20 cellular contexts compared by ENCODE assay signal in the genomic region with DNA sequence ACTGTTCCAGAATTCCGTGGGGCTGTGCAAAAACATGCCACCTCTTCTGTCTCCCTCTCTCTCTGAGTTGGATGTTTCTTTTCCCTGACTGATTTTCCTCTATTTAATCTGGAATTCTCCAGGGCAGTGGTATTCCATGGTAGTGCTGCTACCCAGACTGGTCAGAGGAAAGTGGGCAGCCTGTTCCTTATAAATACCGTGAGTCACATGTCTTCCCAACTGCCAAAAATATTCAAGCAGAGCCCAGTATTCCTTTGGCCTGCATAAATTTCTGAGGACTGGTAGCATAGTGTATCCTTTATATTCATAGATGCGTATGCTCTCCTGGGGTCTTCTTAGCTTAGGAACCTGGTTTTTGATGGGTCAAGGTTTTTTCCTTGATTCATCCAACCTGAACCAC. TPM values are rescaled to one million over a fixed set of nuclear protein-coding genes. Genes with fewer than 3 reads are reported as not detected.
DNase-seq lines count a peak whose midpoint lies in the region; ATAC-seq and TF ChIP-seq lines count a peak whose summit lies in the region.
"Had no signal": no experiment of that assay in that cellular context is flagged by ENCODE, and none has a peak within 500 bp of the region (broad histone marks: within the 10 kb centered on the region; RNA-seq: fewer than 3 reads in every experiment).

No MANE protein-coding gene starts in this region.

- ATAC-seq in Right ventricle myocardium superior (ENCODE audit: poor library complexity): peak; percentile 45
- ATAC-seq: HepG2 had no signal

- H3K4me1 Mint-ChIP-seq in osteocyte (ENCODE audit: unreplicated experiment) (peaks cover 31% of the 10 kb centered on the region), glutamatergic neuron (ENCODE audit: low read depth, unreplicated experiment) (peaks cover 10% of the 10 kb centered on the region)
- H3K4me1 Mint-ChIP-seq: CD4-positive, CD25-positive, alpha-beta regulatory T cell had no signal

- TF ChIP-seq CTCF in osteocyte (IDR thresholded peaks at IDR 0.05) (no peak), glutamatergic neuron (IDR thresholded peaks at IDR 0.05; ENCODE audit: partially characterized antibody, unreplicated experiment) (no peak)

- no peak overlapping the region for H3K4me3 Mint-ChIP-seq in osteocyte (ENCODE audit: unreplicated experiment)
- no peak overlapping the region for H3K4me3 Mint-ChIP-seq in glutamatergic neuron (ENCODE audit: unreplicated experiment)
- H3K4me3 Mint-ChIP-seq: CD4-positive, CD25-positive, alpha-beta regulatory T cell had no signal

- DNase-seq in Right ventricle myocardium superior: no peak
- DNase-seq in cardiac septum (ENCODE audit: low spot score): no peak
- peak; percentile 44 for DNase-seq in cerebellar cortex (ENCODE audit: low spot score)
- DNase-seq in osteocyte (ENCODE audit: extremely low spot score, unreplicated experiment): no peak
- DNase-seq in T-helper 9 cell: no peak
- no peak for DNase-seq in iPS-NIHi11 (ENCODE audit: low spot score)
- no peak for DNase-seq in glutamatergic neuron
- no peak for DNase-seq in NCI-H187 (lab: John Stamatoyannopoulos, UW)
- DNase-seq: BE2C; CD4-positive, CD25-positive, alpha-beta regulatory T cell; H7; Karpas-422; NCI-H1092 treated with DMSO at 0.1 percent for 48 hours; NCI-H1436; NCI-H1930; NCI-H2107; NCI-H524 treated with DMSO at 0.1 percent for 48 hours; NCI-H774; SJCRH30 had no signal

- no peaks in the 10 kb centered on the region for H3K27me3 Mint-ChIP-seq in osteocyte (ENCODE audit: unreplicated experiment)
- H3K27me3 Mint-ChIP-seq in glutamatergic neuron (ENCODE audit: unreplicated experiment): peaks cover 5% of the 10 kb centered on the region

- H3K9me3 Mint-ChIP-seq in osteocyte (ENCODE audit: unreplicated experiment): no peaks in the 10 kb centered on the region
- H3K9me3 Mint-ChIP-seq in glutamatergic neuron (ENCODE audit: unreplicated experiment): peaks cover 1% of the 10 kb centered on the region

- peak overlapping the region; percentile 46 for H3K27ac Mint-ChIP-seq in osteocyte (ENCODE audit: unreplicated experiment)
- H3K27ac Mint-ChIP-seq in glutamatergic neuron (ENCODE audit: unreplicated experiment): no peak overlapping the region
- H3K27ac Mint-ChIP-seq: CD4-positive, CD25-positive, alpha-beta regulatory T cell had no signal

- intact Hi-C loops in Right ventricle myocardium superior (cut with DNase I): no loop called here
- intact Hi-C loops in cardiac septum (cut with DNase I): no loop called here

- H3K36me3 Mint-ChIP-seq in osteocyte (ENCODE audit: unreplicated experiment): peaks cover 95% of the 10 kb centered on the region
- H3K36me3 Mint-ChIP-seq in glutamatergic neuron (ENCODE audit: unreplicated experiment): no peaks in the 10 kb centered on the region
- H3K36me3 Mint-ChIP-seq: CD4-positive, CD25-positive, alpha-beta regulatory T cell had no signal

RNA-seq across cellular contexts. Expression of gene CEMIP, which starts 40.9 kb away (rescaled TPM):
- total RNA-seq in Right ventricle myocardium superior: not detected
- 0.46 TPM for total RNA-seq in cardiac septum
- 445 and 457 TPM in 2 replicates for total RNA-seq in osteocyte
- total RNA-seq in glutamatergic neuron (ENCODE audit: unreplicated experiment): 0.25 TPM

Comparison
In these comparisons a context has a peak if more than half of its experiments do, and no peak if none do; other contexts are left out.
1. RNA of gene CEMIP, which starts 40.9 kb away (total RNA-seq): 445 to 457 TPM in osteocyte; 0.46 TPM in cardiac septum (single experiment), 0.25 TPM in glutamatergic neuron (single experiment) and not detected in Right ventricle myocardium superior (single experiment); every median in the first group is over 100 times any median in the second.